In genomic region chr10:13865758-13866491, GRCh38 we compare ENCODE assay signal across 15 cellular contexts.
A peak's percentile ranks its signal among the peaks of the same experiment; 100 is the strongest.
DNase-seq lines count a peak whose midpoint lies in the region; ATAC-seq, FAIRE-seq and TF ChIP-seq lines count a peak whose summit lies in the region.
"Had no signal": no experiment of that assay in that cellular context is flagged by ENCODE, and none has a peak within 500 bp of the region (broad histone marks: within the 10 kb centered on the region; RNA-seq: fewer than 3 reads in every experiment).

No MANE protein-coding gene starts in this region.

- peaks cover 0 to 3% of the 10 kb centered on the region in 2 donors for H3K4me1 Mint-ChIP-seq in natural killer cell treated with Interleukin-12 subunit alpha and Interleukin-12 subunit beta and Interleukin-15 and Interleukin-18, amount 100 ng/mL, for 72 hours (ENCODE audit: low read depth in 2 of 2)

- peak; percentile 69 for DNase-seq in H54 (ENCODE audit: insufficient read length, low spot score)
- DNase-seq in T1000 (lab: John Stamatoyannopoulos, UW), result peak; percentile 71
- DNase-seq in pulmonary artery endothelial cell (ENCODE audit: low read depth, low spot score), result peak; percentile 79
- DNase-seq in GM12891 (ENCODE audit: insufficient read length, low spot score), result no peak
- no peak for DNase-seq in HEK293T (ENCODE audit: extremely low spot score)
- DNase-seq in natural killer cell treated with Interleukin-12 subunit alpha and Interleukin-12 subunit beta and Interleukin-15 and Interleukin-18, amount 100 ng/mL, for 72 hours (ENCODE audit: low spot score), result no peak
- DNase-seq: activated CD8-positive, alpha-beta memory T cell treated with anti-CD3 and anti-CD28 coated beads for 24 hours; GF-D8; NCI-H1092; SIG-M5 had no signal

- no peak for TF ChIP-seq EP300 in gastroesophageal sphincter (IDR thresholded peaks at IDR 0.05)

- peaks cover 8 to 25% of the 10 kb centered on the region in 2 donors for H3K27me3 Mint-ChIP-seq in natural killer cell treated with Interleukin-12 subunit alpha and Interleukin-12 subunit beta and Interleukin-15 and Interleukin-18, amount 100 ng/mL, for 72 hours
- H3K27me3 Mint-ChIP-seq: brain had no signal

- no peak overlapping the region for H3K4me3 Mint-ChIP-seq in natural killer cell treated with Interleukin-12 subunit alpha and Interleukin-12 subunit beta and Interleukin-15 and Interleukin-18, amount 100 ng/mL, for 72 hours
- H3K4me3 Mint-ChIP-seq: brain; stimulated activated memory B cell treated with anti-CD40 and anti-IgM and Interleukin-4, amounts not matched to agents 10 μg/mL and 1 μg/mL and 100 μg/mL, for 72 hours had no signal

- no peaks in the 10 kb centered on the region for H3K9me3 Mint-ChIP-seq in natural killer cell treated with Interleukin-12 subunit alpha and Interleukin-12 subunit beta and Interleukin-15 and Interleukin-18, amount 100 ng/mL, for 72 hours
- H3K9me3 Mint-ChIP-seq: stimulated activated memory B cell treated with anti-CD40 and anti-IgM and Interleukin-4, amounts not matched to agents 10 μg/mL and 1 μg/mL and 100 μg/mL, for 72 hours had no signal

- no peaks in the 10 kb centered on the region for H3K36me3 Mint-ChIP-seq in natural killer cell treated with Interleukin-12 subunit alpha and Interleukin-12 subunit beta and Interleukin-15 and Interleukin-18, amount 100 ng/mL, for 72 hours
- H3K36me3 Mint-ChIP-seq: stimulated activated memory B cell treated with anti-CD40 and anti-IgM and Interleukin-4, amounts not matched to agents 10 μg/mL and 1 μg/mL and 100 μg/mL, for 72 hours had no signal

- no peaks in the 10 kb centered on the region for H3K9me3 ChIP-seq in gastroesophageal sphincter

- TF ChIP-seq CTCF in gastroesophageal sphincter (IDR thresholded peaks at IDR 0.05), result no peak

- CTCF ChIA-PET in HEK293T (lab: Yijun Ruan, JAX), result no interaction called here

- WGBS in gastroesophageal sphincter (ENCODE audit: low coverage in 1 of 2), 2 donors, result 70% methylated on average over 10 to 12 of the region's 12 CpGs

- FAIRE-seq in H54 (lab: Jason Lieb, UNC), result peak; percentile 97
- no peak for FAIRE-seq in GM12891 (lab: Jason Lieb, UNC)

- H3K4me3 ChIP-seq in gastroesophageal sphincter, result no peak overlapping the region

- ATAC-seq in gastroesophageal sphincter (peak; percentile 48), GM18870 (IDR thresholded peaks at IDR 0.05; ENCODE audit: unreplicated experiment) (no peak)
- ATAC-seq in natural killer cell treated with Interleukin-12 subunit alpha and Interleukin-12 subunit beta and Interleukin-15 and Interleukin-18, amount 100 ng/mL, for 72 hours, result no peak
- ATAC-seq: sciatic nerve; stimulated activated memory B cell treated with anti-CD40 and anti-IgM and Interleukin-4, amounts not matched to agents 10 μg/mL and 1 μg/mL and 100 μg/mL, for 72 hours had no signal

- no peaks in the 10 kb centered on the region for H3K27me3 ChIP-seq in gastroesophageal sphincter

- peaks cover 0 to 18% (median 0%) of the 10 kb centered on the region in 3 donors for H3K4me1 ChIP-seq in gastroesophageal sphincter

- POLR2A ChIA-PET in HEK293T (lab: Yijun Ruan, JAX), result no interaction called here

- no peaks in the 10 kb centered on the region for H3K36me3 ChIP-seq in gastroesophageal sphincter

- H3K27ac ChIP-seq in gastroesophageal sphincter, result peak overlapping the region in 3 of 4 donors; percentile 13 to 38 (median 34)

- H3K27ac Mint-ChIP-seq in natural killer cell treated with Interleukin-12 subunit alpha and Interleukin-12 subunit beta and Interleukin-15 and Interleukin-18, amount 100 ng/mL, for 72 hours, result no peak overlapping the region
- H3K27ac Mint-ChIP-seq: stimulated activated memory B cell treated with anti-CD40 and anti-IgM and Interleukin-4, amounts not matched to agents 10 μg/mL and 1 μg/mL and 100 μg/mL, for 72 hours had no signal

- TF ChIP-seq POLR2A in H54 (IDR thresholded peaks at IDR 0.05; ENCODE audit: low read depth, low read length) (no peak), gastroesophageal sphincter (IDR thresholded peaks at IDR 0.05) (no peak), GM12891 (IDR thresholded peaks at IDR 0.05; ENCODE audit: low read depth, low read length) (no peak)

TF ChIP-seq in GM12891, 5 proteins besides CTCF, POLR2A, EP300 and RAD21:
- TF ChIP-seq SPI1 (IDR thresholded peaks at IDR 0.05; ENCODE audit: low read depth, low read length), result no peak
- TF ChIP-seq POU2F2 (IDR thresholded peaks at IDR 0.05; ENCODE audit: low read depth, low read length), result no peak
- no peak for TF ChIP-seq TAF1 (IDR thresholded peaks at IDR 0.05; ENCODE audit: low read depth, low read length)
- no peak for TF ChIP-seq PAX5 (IDR thresholded peaks at IDR 0.05; ENCODE audit: insufficient read depth, low read length, severe bottlenecking)
- TF ChIP-seq POLR2AphosphoS5 (IDR thresholded peaks at IDR 0.05; ENCODE audit: low read depth, low read length), result no peak
TF ChIP-seq in GM12891: peak in this region for 0.

TF ChIP-seq in HEK293T, 16 proteins besides CTCF, POLR2A, EP300 and RAD21:
- no peak for TF ChIP-seq ELF4 (IDR thresholded peaks at IDR 0.05)
- TF ChIP-seq FOXK2 (IDR thresholded peaks at IDR 0.05), result no peak
- no peak for TF ChIP-seq NFRKB (IDR thresholded peaks at IDR 0.05)
- no peak for TF ChIP-seq TARDBP (IDR thresholded peaks at IDR 0.05)

Comparison
In these comparisons a context has a peak if more than half of its experiments do, and no peak if none do; other contexts are left out.
1. DNase-seq: peak in H54 (single experiment), T1000 (single experiment) and pulmonary artery endothelial cell (single experiment); none in GM12891 (single experiment), HEK293T (single experiment) and natural killer cell treated with Interleukin-12 subunit alpha and Interleukin-12 subunit beta and Interleukin-15 and Interleukin-18, amount 100 ng/mL, for 72 hours (single experiment).